10 cellular contexts compared by ENCODE assay signal in genomic region chr3:159586587-159587202, GRCh38.
A peak's percentile ranks its signal among the peaks of the same experiment; 100 is the strongest.
DNase-seq lines count a peak whose midpoint lies in the region; ATAC-seq and TF ChIP-seq lines count a peak whose summit lies in the region.
"Had no signal": no experiment of that assay in that cellular context is flagged by ENCODE, and none has a peak within 500 bp of the region (broad histone marks: within the 10 kb centered on the region; RNA-seq: fewer than 3 reads in every experiment).

No MANE protein-coding gene starts in this region.

- no peak for TF ChIP-seq POLR2A in breast epithelium (IDR thresholded peaks at IDR 0.05)

- H3K4me1 ChIP-seq in breast epithelium (no peaks in the 10 kb centered on the region), Panc1 (ENCODE audit: control insufficient read depth, insufficient read depth, low read length) (no peaks in the 10 kb centered on the region), upper lobe of right lung (no peaks in the 10 kb centered on the region)

- H3K36me3 Mint-ChIP-seq in MCF 10A (ENCODE audit: insufficient read depth, unreplicated experiment) = no peaks in the 10 kb centered on the region
- no peaks in the 10 kb centered on the region for H3K36me3 Mint-ChIP-seq in stimulated activated naive B cell treated with anti-CD40 and anti-IgM and Interleukin-4, amounts not matched to agents 10 μg/mL and 1 μg/mL and 100 μg/mL, for 72 hours
- H3K36me3 Mint-ChIP-seq: CD4-positive, CD25-positive, alpha-beta regulatory T cell had no signal

- H3K9me3 Mint-ChIP-seq in MCF 10A (ENCODE audit: unreplicated experiment) = no peaks in the 10 kb centered on the region
- H3K9me3 Mint-ChIP-seq in stimulated activated naive B cell treated with anti-CD40 and anti-IgM and Interleukin-4, amounts not matched to agents 10 μg/mL and 1 μg/mL and 100 μg/mL, for 72 hours = peaks cover 0 to 3% of the 10 kb centered on the region in 2 donors

- peak; percentile 32 for TF ChIP-seq CTCF in MCF 10A (IDR thresholded peaks at IDR 0.05; ENCODE audit: unreplicated experiment)
- TF ChIP-seq CTCF in breast epithelium (IDR thresholded peaks at IDR 0.05) = no peak
- peak; percentile 79 for TF ChIP-seq CTCF in Panc1 (IDR thresholded peaks at IDR 0.05)
- peak; percentile 20 for TF ChIP-seq CTCF in upper lobe of right lung (IDR thresholded peaks at IDR 0.05)

- intact Hi-C loops in MCF 10A (cut with micrococcal nuclease) = loop anchor here (1.0 kb wide), 1 partner anchor 323 kb away; no protein-coding TSS in a partner anchor
- intact Hi-C loops in breast epithelium (cut with DNase I; ENCODE audit: low total_unique reads) = no loop called here
- intact Hi-C loops in Panc1 (cut with micrococcal nuclease; ENCODE audit: unreplicated experiment) = loop anchor here (1.0 kb wide), 1 partner anchor 322 kb away; no protein-coding TSS in a partner anchor
- intact Hi-C loops in upper lobe of right lung (cut with DNase I) = no loop called here

- H3K27ac Mint-ChIP-seq in MCF 10A (ENCODE audit: low read depth, unreplicated experiment) = no peak overlapping the region
- no peak overlapping the region for H3K27ac Mint-ChIP-seq in stimulated activated naive B cell treated with anti-CD40 and anti-IgM and Interleukin-4, amounts not matched to agents 10 μg/mL and 1 μg/mL and 100 μg/mL, for 72 hours
- H3K27ac Mint-ChIP-seq: CD4-positive, CD25-positive, alpha-beta regulatory T cell had no signal

- ATAC-seq in Panc1 (peak; percentile 86), upper lobe of right lung (no peak), HG03039 (IDR thresholded peaks at IDR 0.05; ENCODE audit: unreplicated experiment) (no peak)
- no peak for ATAC-seq in stimulated activated naive B cell treated with anti-CD40 and anti-IgM and Interleukin-4, amounts not matched to agents 10 μg/mL and 1 μg/mL and 100 μg/mL, for 72 hours (replicated peaks)

- no peak overlapping the region for H3K4me3 Mint-ChIP-seq in MCF 10A (ENCODE audit: unreplicated experiment)
- H3K4me3 Mint-ChIP-seq in stimulated activated naive B cell treated with anti-CD40 and anti-IgM and Interleukin-4, amounts not matched to agents 10 μg/mL and 1 μg/mL and 100 μg/mL, for 72 hours = no peak overlapping the region
- H3K4me3 Mint-ChIP-seq: CD4-positive, CD25-positive, alpha-beta regulatory T cell had no signal

- H3K4me3 ChIP-seq in breast epithelium (no peak overlapping the region), Panc1 (ENCODE audit: low read depth in 2 of 2, low read length in 2 of 2) (no peak overlapping the region), upper lobe of right lung (no peak overlapping the region)

- no peaks in the 10 kb centered on the region for H3K9me3 ChIP-seq in breast epithelium
- H3K9me3 ChIP-seq in Panc1 (ENCODE audit: control insufficient read depth, insufficient read depth, low read depth, low read length) = no peaks in the 10 kb centered on the region
- no peaks in the 10 kb centered on the region for H3K9me3 ChIP-seq in upper lobe of right lung

- BruUV-seq in MCF 10A (replicated peaks; lab: Mats Ljungman, UMichigan) (no TSS peak), Panc1 (replicated peaks; lab: Mats Ljungman, UMichigan) (no TSS peak)

- peak; percentile 46 for DNase-seq in MCF 10A (ENCODE audit: unreplicated experiment)
- DNase-seq in breast epithelium (ENCODE audit: low spot score in 2 of 2) = no peak
- DNase-seq in Panc1 (ENCODE audit: low read depth, low spot score) = no peak
- DNase-seq in glomerular visceral epithelial cell (ENCODE audit: extremely low spot score) = peak; percentile 50
- no peak for DNase-seq in upper lobe of right lung
- no peak for DNase-seq in NCI-H345 (lab: John Stamatoyannopoulos, UW)
- no peak for DNase-seq in stimulated activated naive B cell treated with anti-CD40 and anti-IgM and Interleukin-4, amounts not matched to agents 10 μg/mL and 1 μg/mL and 100 μg/mL, for 72 hours
- DNase-seq: CD4-positive, CD25-positive, alpha-beta regulatory T cell; NCI-H2029 had no signal

- peaks cover 16% of the 10 kb centered on the region for H3K27me3 Mint-ChIP-seq in MCF 10A (ENCODE audit: insufficient read depth, unreplicated experiment)
- H3K27me3 Mint-ChIP-seq in stimulated activated naive B cell treated with anti-CD40 and anti-IgM and Interleukin-4, amounts not matched to agents 10 μg/mL and 1 μg/mL and 100 μg/mL, for 72 hours = no peaks in the 10 kb centered on the region
- H3K27me3 Mint-ChIP-seq: CD4-positive, CD25-positive, alpha-beta regulatory T cell had no signal

- no peaks in the 10 kb centered on the region for H3K4me1 Mint-ChIP-seq in MCF 10A (ENCODE audit: insufficient read depth, unreplicated experiment)
- H3K4me1 Mint-ChIP-seq in stimulated activated naive B cell treated with anti-CD40 and anti-IgM and Interleukin-4, amounts not matched to agents 10 μg/mL and 1 μg/mL and 100 μg/mL, for 72 hours = no peaks in the 10 kb centered on the region
- H3K4me1 Mint-ChIP-seq: CD4-positive, CD25-positive, alpha-beta regulatory T cell had no signal

- H3K36me3 ChIP-seq in breast epithelium (no peaks in the 10 kb centered on the region), Panc1 (ENCODE audit: control insufficient read depth, insufficient read depth, low read length) (no peaks in the 10 kb centered on the region), upper lobe of right lung (no peaks in the 10 kb centered on the region)

- CTCF ChIA-PET in MCF 10A (lab: Yijun Ruan, JAX) = interaction anchor here (0.7 to 1.3 kb wide), 6 partner anchors 20 to 327 kb away, joined by 3 to 5 read pairs (median 3); no protein-coding TSS in a partner anchor
- CTCF ChIA-PET in Panc1 (lab: Charles Lee) = interaction anchor here (0.7 to 1.2 kb wide), 2 partner anchors 48 to 218 kb away, joined by 3 read pairs; no protein-coding TSS in a partner anchor

- no peak overlapping the region for H3K27ac ChIP-seq in breast epithelium
- H3K27ac ChIP-seq in Panc1 (ENCODE audit: low read length) = no peak overlapping the region
- no peak overlapping the region for H3K27ac ChIP-seq in upper lobe of right lung

- H3K27me3 ChIP-seq in breast epithelium (no peaks in the 10 kb centered on the region), Panc1 (ENCODE audit: control insufficient read depth, insufficient read depth, low read length) (peaks cover 2% of the 10 kb centered on the region), upper lobe of right lung (no peaks in the 10 kb centered on the region)

- POLR2A ChIA-PET in MCF 10A (lab: Yijun Ruan, JAX) (no interaction called here), Panc1 (lab: Charles Lee) (no interaction called here)

- in situ Hi-C loops in Panc1 (cut with HindIII; ENCODE audit: low pct_unique_long_range_greater_than_20kb, low sequenced_read_pairs) = no loop called here

Comparison
In these comparisons a context has a peak if more than half of its experiments do, and no peak if none do; other contexts are left out.
1. DNase-seq: peak in MCF 10A (single experiment) and glomerular visceral epithelial cell (single experiment); none in breast epithelium (0 of 2), Panc1 (single experiment), upper lobe of right lung (single experiment), NCI-H345 (single experiment) and stimulated activated naive B cell treated with anti-CD40 and anti-IgM and Interleukin-4, amounts not matched to agents 10 μg/mL and 1 μg/mL and 100 μg/mL, for 72 hours (single experiment).
2. CTCF ChIP-seq: peak in MCF 10A (single experiment), Panc1 (single experiment) and upper lobe of right lung (single experiment); none in breast epithelium (0 of 3).
3. intact Hi-C loops: an anchor here in MCF 10A (1.0 kb wide) and Panc1 (1.0 kb wide); none called in breast epithelium and upper lobe of right lung.